Comparison of ENCODE assay signal across 24 cellular contexts in the genomic region with DNA sequence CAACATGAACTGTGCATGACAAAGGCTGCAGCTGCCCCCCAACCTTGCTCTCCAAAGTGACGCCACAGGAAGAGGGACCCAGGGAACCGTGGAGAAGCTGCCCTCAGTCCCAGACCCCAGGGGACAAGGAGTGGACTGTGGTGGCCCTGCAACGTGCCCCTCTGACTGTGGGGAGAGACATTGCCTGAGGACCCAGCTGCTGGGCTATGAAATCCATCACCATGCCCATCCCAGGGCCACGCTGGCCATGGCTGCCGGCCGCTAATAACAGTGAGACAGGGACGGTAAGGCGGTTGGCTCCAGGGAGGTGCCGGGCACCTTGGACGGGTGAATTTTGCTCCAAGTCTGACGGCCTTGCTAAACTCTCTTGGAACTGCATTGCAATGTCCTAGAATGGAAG.
"Had no signal": no experiment of that assay in that cellular context is flagged by ENCODE, and none has a peak within 500 bp of the region (broad histone marks: within the 10 kb centered on the region; RNA-seq: fewer than 3 reads in every experiment).

No MANE protein-coding gene starts in this region.

- H3K36me3 Mint-ChIP-seq: activated naive CD4-positive, alpha-beta T cell treated with anti-CD3 and anti-CD28 coated beads, Interleukin-2, amount 10 ng/mL, durations not matched to agents 7 days and 5 days; mesothelial cell of epicardium; naive B cell had no signal

- H3K9me3 ChIP-seq: pancreas, prostate gland had no signal

- H3K9me3 Mint-ChIP-seq: activated naive CD4-positive, alpha-beta T cell treated with anti-CD3 and anti-CD28 coated beads, Interleukin-2, amount 10 ng/mL, durations not matched to agents 7 days and 5 days had no signal

- H3K4me1 Mint-ChIP-seq: activated CD4-positive, alpha-beta T cell treated with anti-CD3 and anti-CD28 coated beads for 36 hours; activated naive CD4-positive, alpha-beta T cell treated with anti-CD3 and anti-CD28 coated beads, Interleukin-2, amount 10 ng/mL, durations not matched to agents 7 days and 5 days; activated naive CD8-positive, alpha-beta T cell treated with anti-CD3 and anti-CD28 coated beads, Interleukin-2, amount 50 U/mL, for 24 hours; naive B cell had no signal

- H3K27ac ChIP-seq: gastrocnemius medialis, left lung, pancreas, prostate gland, tibial nerve had no signal

- H3K27ac Mint-ChIP-seq: activated CD4-positive, alpha-beta T cell treated with anti-CD3 and anti-CD28 coated beads for 36 hours; activated naive CD4-positive, alpha-beta T cell treated with anti-CD3 and anti-CD28 coated beads, Interleukin-2, amount 10 ng/mL, durations not matched to agents 7 days and 5 days; activated naive CD8-positive, alpha-beta T cell treated with anti-CD3 and anti-CD28 coated beads, Interleukin-2, amount 50 U/mL, for 24 hours; effector memory CD8-positive, alpha-beta T cell; mesothelial cell of epicardium; naive B cell; nephron progenitor cell; T-helper 2 cell treated with Interferon-gamma antibody and Interleukin-4, amounts not matched to agents 5 μg/mL and 100 μg/mL, for 36 hours had no signal

- DNase-seq: activated CD4-positive, alpha-beta T cell treated with anti-CD3 and anti-CD28 coated beads for 36 hours; activated CD4-positive, CD25-positive, alpha-beta regulatory T cell; activated gamma-delta T cell; activated naive CD4-positive, alpha-beta T cell treated with anti-CD3 and anti-CD28 coated beads, Interleukin-2, amount 10 ng/mL, durations not matched to agents 7 days and 5 days; activated naive CD8-positive, alpha-beta T cell treated with anti-CD3 and anti-CD28 coated beads, Interleukin-2, amount 50 U/mL, for 24 hours; amygdala; central memory CD4-positive, alpha-beta T cell; effector memory CD8-positive, alpha-beta T cell; erythroblast; gastrocnemius medialis; glutamatergic neuron; left lung; naive B cell; nephron progenitor cell; retina; stimulated activated CD4-positive, alpha-beta T cell treated with anti-CD3 and anti-CD28 coated beads, Interleukin-15, amount 100 ng/mL, for 24 hours; stimulated activated CD4-positive, alpha-beta T cell treated with anti-CD3 and anti-CD28 coated beads, Interleukin-2, amount 100 ng/mL, for 24 hours; stimulated activated naive CD4-positive, alpha-beta T cell; T-helper 1 cell had no signal

- H3K27me3 Mint-ChIP-seq: activated naive CD8-positive, alpha-beta T cell treated with anti-CD3 and anti-CD28 coated beads, Interleukin-2, amount 50 U/mL, for 24 hours had no signal

- H3K4me1 ChIP-seq: gastrocnemius medialis, pancreas, prostate gland had no signal

- H3K36me3 ChIP-seq: gastrocnemius medialis, left lung, pancreas, prostate gland, tibial nerve had no signal

- H3K4me3 ChIP-seq: gastrocnemius medialis, left lung, pancreas, prostate gland, tibial nerve had no signal

- ATAC-seq: activated CD4-positive, alpha-beta T cell treated with anti-CD3 and anti-CD28 coated beads for 36 hours; activated naive CD8-positive, alpha-beta T cell treated with anti-CD3 and anti-CD28 coated beads, Interleukin-2, amount 50 U/mL, for 24 hours; effector memory CD8-positive, alpha-beta T cell; gastrocnemius medialis; left lung; pancreas had no signal

- H3K27me3 ChIP-seq: left lung, pancreas, tibial nerve had no signal

- H3K4me3 Mint-ChIP-seq: activated CD4-positive, alpha-beta T cell treated with anti-CD3 and anti-CD28 coated beads for 36 hours; activated naive CD4-positive, alpha-beta T cell treated with anti-CD3 and anti-CD28 coated beads, Interleukin-2, amount 10 ng/mL, durations not matched to agents 7 days and 5 days; activated naive CD8-positive, alpha-beta T cell treated with anti-CD3 and anti-CD28 coated beads, Interleukin-2, amount 50 U/mL, for 24 hours; effector memory CD8-positive, alpha-beta T cell; mesothelial cell of epicardium; naive B cell; nephron progenitor cell; T-helper 2 cell treated with Interferon-gamma antibody and Interleukin-4, amounts not matched to agents 5 μg/mL and 100 μg/mL, for 36 hours had no signal
